Comparison of ENCODE assay signal across 8 cellular contexts in genomic region chr22:38706101-38706884, GRCh38. TPM values are rescaled to one million over a fixed set of nuclear protein-coding genes. Genes with fewer than 3 reads are reported as not detected.
DNase-seq lines count a peak whose midpoint lies in the region; ATAC-seq lines count a peak whose summit lies in the region.

No MANE protein-coding gene starts in this region.

- no peaks in the 10 kb centered on the region for H3K27me3 Mint-ChIP-seq in activated CD4-positive, alpha-beta T cell treated with anti-CD3 and anti-CD28 coated beads for 36 hours
- no peaks in the 10 kb centered on the region for H3K27me3 Mint-ChIP-seq in stimulated activated memory B cell treated with anti-CD40 and anti-IgM and Interleukin-4, amounts not matched to agents 10 μg/mL and 1 μg/mL and 100 μg/mL, for 72 hours

- peaks cover 61% of the 10 kb centered on the region for H3K4me1 Mint-ChIP-seq in activated CD4-positive, alpha-beta T cell treated with anti-CD3 and anti-CD28 coated beads for 36 hours
- H3K4me1 Mint-ChIP-seq in stimulated activated memory B cell treated with anti-CD40 and anti-IgM and Interleukin-4, amounts not matched to agents 10 μg/mL and 1 μg/mL and 100 μg/mL, for 72 hours, result peaks cover 53% of the 10 kb centered on the region

- ATAC-seq in HG03442 (IDR thresholded peaks at IDR 0.05; ENCODE audit: unreplicated experiment), result peak; percentile 5
- ATAC-seq in activated CD4-positive, alpha-beta T cell treated with anti-CD3 and anti-CD28 coated beads for 36 hours, result no peak
- ATAC-seq in stimulated activated memory B cell treated with anti-CD40 and anti-IgM and Interleukin-4, amounts not matched to agents 10 μg/mL and 1 μg/mL and 100 μg/mL, for 72 hours, result peak; percentile 1

- peaks cover 40% of the 10 kb centered on the region for H3K36me3 Mint-ChIP-seq in activated CD4-positive, alpha-beta T cell treated with anti-CD3 and anti-CD28 coated beads for 36 hours (ENCODE audit: low read depth)
- H3K36me3 Mint-ChIP-seq in stimulated activated memory B cell treated with anti-CD40 and anti-IgM and Interleukin-4, amounts not matched to agents 10 μg/mL and 1 μg/mL and 100 μg/mL, for 72 hours, result peaks cover 8% of the 10 kb centered on the region

- intact Hi-C loops in activated CD4-positive, alpha-beta T cell treated with anti-CD3 and anti-CD28 coated beads for 36 hours (cut with DNase I, micrococcal nuclease), result loop anchor here in 1 of 2 experiments (5.0 to 10.0 kb wide), 3 partner anchors 281 to 1641 kb away; partner anchors contain the start of genes ADSL and ATF4

- peak overlapping the region; percentile 93 for H3K4me3 Mint-ChIP-seq in activated CD4-positive, alpha-beta T cell treated with anti-CD3 and anti-CD28 coated beads for 36 hours
- peak overlapping the region; percentile 91 for H3K4me3 Mint-ChIP-seq in stimulated activated memory B cell treated with anti-CD40 and anti-IgM and Interleukin-4, amounts not matched to agents 10 μg/mL and 1 μg/mL and 100 μg/mL, for 72 hours

- no peaks in the 10 kb centered on the region for H3K9me3 Mint-ChIP-seq in activated CD4-positive, alpha-beta T cell treated with anti-CD3 and anti-CD28 coated beads for 36 hours (ENCODE audit: low read depth)
- H3K9me3 Mint-ChIP-seq in stimulated activated memory B cell treated with anti-CD40 and anti-IgM and Interleukin-4, amounts not matched to agents 10 μg/mL and 1 μg/mL and 100 μg/mL, for 72 hours, result no peaks in the 10 kb centered on the region

- DNase-seq in NCI-H1105 (lab: John Stamatoyannopoulos, UW) (peak; percentile 18), NCI-H1105 treated with DMSO at 0.1 percent for 48 hours (lab: John Stamatoyannopoulos, UW) (no peak), medulla oblongata (ENCODE audit: extremely low spot score) (peak; percentile 42), NCI-H128 (lab: John Stamatoyannopoulos, UW; ENCODE audit: unreplicated experiment) (no peak)
- DNase-seq in activated CD4-positive, alpha-beta T cell treated with anti-CD3 and anti-CD28 coated beads for 36 hours, result peak; percentile 60
- DNase-seq in effector CD8-positive, alpha-beta T cell (lab: John Stamatoyannopoulos, UW), result peak; percentile 28

- CTCF ChIA-PET in activated CD4-positive, alpha-beta T cell treated with anti-CD3 and anti-CD28 coated beads for 36 hours (lab: Charles Lee), result interaction anchor here (0.6 to 3.1 kb wide), 9 partner anchors 8 to 1473 kb away, joined by 3 to 13 read pairs (median 4); partner anchors contain the start of genes MIEF1 and TOMM22

- POLR2A ChIA-PET in activated CD4-positive, alpha-beta T cell treated with anti-CD3 and anti-CD28 coated beads for 36 hours (lab: Charles Lee), result interaction anchor here (0.6 to 1.2 kb wide), 5 partner anchors 8 to 722 kb away, joined by 3 to 7 read pairs (median 3); partner anchors contain the start of genes SOX10 and TOMM22

- peak overlapping the region; percentile 94 for H3K27ac Mint-ChIP-seq in activated CD4-positive, alpha-beta T cell treated with anti-CD3 and anti-CD28 coated beads for 36 hours
- peak overlapping the region; percentile 80 for H3K27ac Mint-ChIP-seq in stimulated activated memory B cell treated with anti-CD40 and anti-IgM and Interleukin-4, amounts not matched to agents 10 μg/mL and 1 μg/mL and 100 μg/mL, for 72 hours

RNA-seq across cellular contexts. Expression of gene GTPBP1, which starts 0.5 kb away (rescaled TPM):
- total RNA-seq in activated CD4-positive, alpha-beta T cell treated with anti-CD3 and anti-CD28 coated beads for 36 hours, result 10 to 100 TPM; 88.6 to 92.8 TPM

RNA-seq across cellular contexts. Expression of gene JOSD1, which starts 5.5 kb away (rescaled TPM):
- 10 to 100 TPM; 68.0 to 77.7 TPM for total RNA-seq in activated CD4-positive, alpha-beta T cell treated with anti-CD3 and anti-CD28 coated beads for 36 hours

RNA-seq across cellular contexts. Expression of gene TOMM22, which starts 24.5 kb away (rescaled TPM):
- total RNA-seq in activated CD4-positive, alpha-beta T cell treated with anti-CD3 and anti-CD28 coated beads for 36 hours, result 100 to 1,000 TPM; 146 to 155 TPM

RNA-seq across cellular contexts. Expression of gene SUN2, which starts 49.5 kb away (rescaled TPM):
- total RNA-seq in activated CD4-positive, alpha-beta T cell treated with anti-CD3 and anti-CD28 coated beads for 36 hours, result 100 to 1,000 TPM in 1 of 2 experiments, 10 to 100 TPM in 1; 87.2 to 102 TPM

RNA-seq across cellular contexts. Expression of gene CBY1, which starts 49.9 kb away (rescaled TPM):
- total RNA-seq in activated CD4-positive, alpha-beta T cell treated with anti-CD3 and anti-CD28 coated beads for 36 hours, result 10 to 100 TPM in 1 of 2 experiments, 1 to 10 TPM in 1; 9.8 to 11.6 TPM

Comparison
In these comparisons a context has a peak if more than half of its experiments do, and no peak if none do; other contexts are left out.
1. DNase-seq: peak in NCI-H1105 (single experiment), activated CD4-positive, alpha-beta T cell treated with anti-CD3 and anti-CD28 coated beads for 36 hours (single experiment), effector CD8-positive, alpha-beta T cell (single experiment) and medulla oblongata (single experiment); none in NCI-H1105 treated with DMSO at 0.1 percent for 48 hours (single experiment) and NCI-H128 (single experiment).